In genomic region chr16:49701867-49702494, GRCh38 we compare ENCODE assay signal across 8 cellular contexts.
DNase-seq lines count a peak whose midpoint lies in the region; ATAC-seq, FAIRE-seq and TF ChIP-seq lines count a peak whose summit lies in the region.

No MANE protein-coding gene starts in this region.

- H3K27ac ChIP-seq in dorsolateral prefrontal cortex (peak overlapping the region in 25 of 59 donors; percentile 5 to 80 (median 60)), lung (ENCODE audit: low read depth in 1 of 2, low read length in 1 of 2) (no peak overlapping the region), thymus (ENCODE audit: low read depth) (peak overlapping the region; percentile 31), kidney (ENCODE audit: low read depth in 2 of 2, low read length in 2 of 2) (no peak overlapping the region)

- 62 to 88% methylated on average over 15 of the region's 15 CpGs for WGBS in lung, 2 donors
- WGBS in thymus: 95% methylated on average over 15 of the region's 15 CpGs

- POLR2A ChIA-PET in Caco-2 (lab: Charles Lee): no interaction called here

- no peak for FAIRE-seq in kidney (lab: Jason Lieb, UNC)

- H3K36me3 ChIP-seq in lung (ENCODE audit: control insufficient read depth in 2 of 2, insufficient read depth in 2 of 2, low read length in 2 of 2): no peaks in the 10 kb centered on the region
- no peaks in the 10 kb centered on the region for H3K36me3 ChIP-seq in thymus (ENCODE audit: control insufficient read depth, insufficient read depth)
- no peaks in the 10 kb centered on the region for H3K36me3 ChIP-seq in Caco-2 (ENCODE audit: control insufficient read depth, insufficient read depth, low read length)
- no peaks in the 10 kb centered on the region for H3K36me3 ChIP-seq in kidney (ENCODE audit: control insufficient read depth in 1 of 2, insufficient read depth in 2 of 2, low read length in 2 of 2)

- intact Hi-C loops in dorsolateral prefrontal cortex (cut with DNase I) (no loop called here), Caco-2 (cut with micrococcal nuclease; ENCODE audit: unreplicated experiment) (no loop called here), kidney (cut with DNase I) (no loop called here)

- CTCF ChIA-PET in Caco-2 (lab: Charles Lee): interaction anchor here (0.6 kb wide), 1 partner anchor 119 kb away, joined by 3 read pairs; no protein-coding TSS in a partner anchor

- no peak overlapping the region for H3K9ac ChIP-seq in kidney (ENCODE audit: low read length in 2 of 2)

- no peaks in the 10 kb centered on the region for H3K36me3 Mint-ChIP-seq in Caco-2 (ENCODE audit: insufficient read depth, unreplicated experiment)
- no peaks in the 10 kb centered on the region for H3K36me3 Mint-ChIP-seq in activated naive CD4-positive, alpha-beta T cell treated with anti-CD3 and anti-CD28 coated beads, Interleukin-2, amount 50 U/mL, for 72 hours

- no peaks in the 10 kb centered on the region for H3K4me1 Mint-ChIP-seq in Caco-2 (ENCODE audit: low read depth, unreplicated experiment)

- H3K27me3 Mint-ChIP-seq in Caco-2 (ENCODE audit: insufficient read depth, unreplicated experiment): peaks cover 8% of the 10 kb centered on the region

- no peak overlapping the region for H3K27ac Mint-ChIP-seq in Caco-2 (ENCODE audit: unreplicated experiment)
- H3K27ac Mint-ChIP-seq in activated naive CD4-positive, alpha-beta T cell treated with anti-CD3 and anti-CD28 coated beads, Interleukin-2, amount 50 U/mL, for 72 hours: no peak overlapping the region

- H3K9me3 Mint-ChIP-seq in Caco-2 (ENCODE audit: unreplicated experiment): no peaks in the 10 kb centered on the region
- H3K9me3 Mint-ChIP-seq in activated naive CD4-positive, alpha-beta T cell treated with anti-CD3 and anti-CD28 coated beads, Interleukin-2, amount 50 U/mL, for 72 hours: no peaks in the 10 kb centered on the region

- peak; percentile 95 for DNase-seq in NCI-H2171 treated with DMSO at 0.1 percent for 48 hours (lab: John Stamatoyannopoulos, UW)
- DNase-seq in dorsolateral prefrontal cortex: peak in 9 of 10 donors; percentile 40 to 80 (median 77)
- peak; percentile 46 for DNase-seq in lung (ENCODE audit: low spot score)
- no peak for DNase-seq in UCSD-AML1 (lab: John Stamatoyannopoulos, UW; ENCODE audit: unreplicated experiment)
- no peak for DNase-seq in Caco-2
- DNase-seq in activated naive CD4-positive, alpha-beta T cell treated with anti-CD3 and anti-CD28 coated beads, Interleukin-2, amount 50 U/mL, for 72 hours (ENCODE audit: low spot score in 2 of 2): no peak
- no peak for DNase-seq in kidney

- H3K4me1 ChIP-seq in lung (ENCODE audit: control insufficient read depth in 2 of 2, insufficient read depth in 2 of 2, low read length in 2 of 2): peaks cover 0 to 12% of the 10 kb centered on the region in 2 donors
- H3K4me1 ChIP-seq in thymus (ENCODE audit: control insufficient read depth, insufficient read depth, low read length): no peaks in the 10 kb centered on the region
- no peaks in the 10 kb centered on the region for H3K4me1 ChIP-seq in Caco-2
- peaks cover 0 to 11% of the 10 kb centered on the region in 2 donors for H3K4me1 ChIP-seq in kidney (ENCODE audit: control insufficient read depth in 1 of 2, insufficient read depth in 1 of 2, low read depth in 1 of 2, low read length in 2 of 2)

- TF ChIP-seq CTCF in dorsolateral prefrontal cortex (IDR thresholded peaks at IDR 0.05 in 54 of 56, conservative IDR thresholded peaks at IDR 0.05 in 2 of 56; ENCODE audit: low read depth in 1 of 56, partially characterized antibody in 56 of 56) (no peak), lung (IDR thresholded peaks at IDR 0.05; ENCODE audit: control extremely low read depth, extremely low read depth) (no peak), Caco-2 (IDR thresholded peaks at IDR 0.05; ENCODE audit: insufficient read depth in 1 of 2, low read depth in 1 of 2, low read length in 1 of 2, severe bottlenecking in 1 of 2, unreplicated experiment in 1 of 2) (no peak), kidney (IDR thresholded peaks at IDR 0.05; ENCODE audit: borderline replicate concordance, extremely low read depth, insufficient read depth) (no peak)

- H3K27me3 ChIP-seq in dorsolateral prefrontal cortex: peaks cover 0 to 10% (median 0%) of the 10 kb centered on the region in 45 donors
- H3K27me3 ChIP-seq in lung (ENCODE audit: control insufficient read depth, insufficient read depth): no peaks in the 10 kb centered on the region
- H3K27me3 ChIP-seq in thymus (ENCODE audit: control insufficient read depth, insufficient read depth): peaks cover 7% of the 10 kb centered on the region
- no peaks in the 10 kb centered on the region for H3K27me3 ChIP-seq in Caco-2 (replicated peaks; ENCODE audit: control insufficient read depth, insufficient read depth, low read length)

- H3K9me3 ChIP-seq in lung (ENCODE audit: control insufficient read depth in 2 of 2, insufficient read depth in 1 of 2, low read length in 1 of 2) (peaks cover 0 to 8% of the 10 kb centered on the region in 2 donors), thymus (ENCODE audit: control insufficient read depth) (no peaks in the 10 kb centered on the region), Caco-2 (no peaks in the 10 kb centered on the region; the same call in 1 of the 2 replicates), kidney (ENCODE audit: control insufficient read depth in 1 of 2, low read length in 2 of 2) (no peaks in the 10 kb centered on the region)

- no peak for ATAC-seq in lung (ENCODE audit: insufficient read depth, low FRiP score)
- ATAC-seq in activated naive CD4-positive, alpha-beta T cell treated with anti-CD3 and anti-CD28 coated beads, Interleukin-2, amount 50 U/mL, for 72 hours: no peak

- no TSS peak for BruUV-seq in Caco-2 (replicated peaks; lab: Mats Ljungman, UMichigan)

- no peak overlapping the region for H3K4me3 Mint-ChIP-seq in Caco-2 (ENCODE audit: unreplicated experiment)

- H3K4me3 ChIP-seq in dorsolateral prefrontal cortex (peak overlapping the region in 15 of 59 donors; percentile 7 to 36 (median 17)), lung (no peak overlapping the region), thymus (ENCODE audit: low read length) (no peak overlapping the region), Caco-2 (ENCODE audit: low read depth, low read length) (no peak overlapping the region), kidney (ENCODE audit: low read length in 2 of 2) (no peak overlapping the region)

Comparison
In these comparisons a context has a peak if more than half of its experiments do, and no peak if none do; other contexts are left out.
1. DNase-seq: peak in NCI-H2171 treated with DMSO at 0.1 percent for 48 hours (single experiment), dorsolateral prefrontal cortex (9 of 10) and lung (single experiment); none in UCSD-AML1 (single experiment), Caco-2 (0 of 2), activated naive CD4-positive, alpha-beta T cell treated with anti-CD3 and anti-CD28 coated beads, Interleukin-2, amount 50 U/mL, for 72 hours (0 of 2) and kidney (single experiment).